10 cellular contexts compared by ENCODE assay signal in genomic region chr12:6763380-6763779, GRCh38. TPM values are rescaled to one million over a fixed set of nuclear protein-coding genes. Genes with fewer than 3 reads are reported as not detected.
DNase-seq lines count a peak whose midpoint lies in the region; ATAC-seq and TF ChIP-seq lines count a peak whose summit lies in the region.
"Had no signal": no experiment of that assay in that cellular context is flagged by ENCODE, and none has a peak within 500 bp of the region (broad histone marks: within the 10 kb centered on the region; RNA-seq: fewer than 3 reads in every experiment).

No MANE protein-coding gene starts in this region.

- intact Hi-C loops in colonic mucosa (cut with DNase I), result no loop called here

- H3K4me1 ChIP-seq in colonic mucosa (peaks cover 15% of the 10 kb centered on the region), muscle layer of colon (ENCODE audit: insufficient read depth, low read length) (peaks cover 33% of the 10 kb centered on the region), upper lobe of left lung (peaks cover 36 to 40% (median 38%) of the 10 kb centered on the region in 4 donors)

- no peaks in the 10 kb centered on the region for H3K9me3 ChIP-seq in colonic mucosa
- H3K9me3 ChIP-seq in muscle layer of colon (ENCODE audit: low read length), result no peaks in the 10 kb centered on the region
- no peaks in the 10 kb centered on the region for H3K9me3 ChIP-seq in upper lobe of left lung

- DNase-seq in NCI-H510A treated with DMSO at 0.1 percent for 48 hours (lab: John Stamatoyannopoulos, UW), result peak; percentile 39
- DNase-seq in NCI-H510A (lab: John Stamatoyannopoulos, UW), result no peak
- DNase-seq in colonic mucosa, result no peak
- DNase-seq in upper lobe of left lung, result no peak
- DNase-seq in islet precursor cell, result no peak
- DNase-seq: activated naive CD8-positive, alpha-beta T cell treated with anti-CD3 and anti-CD28 coated beads, Interleukin-2, amount 10 ng/mL, durations not matched to agents 7 days and 5 days; NCI-H345 had no signal

- no peaks in the 10 kb centered on the region for H3K27me3 ChIP-seq in colonic mucosa
- H3K27me3 ChIP-seq in muscle layer of colon (ENCODE audit: control insufficient read depth in 1 of 2, insufficient read depth in 2 of 2, low read length in 2 of 2), result no peaks in the 10 kb centered on the region
- no peaks in the 10 kb centered on the region for H3K27me3 ChIP-seq in upper lobe of left lung

- H3K36me3 ChIP-seq in colonic mucosa (no peaks in the 10 kb centered on the region), muscle layer of colon (ENCODE audit: insufficient read depth, low read length) (no peaks in the 10 kb centered on the region), upper lobe of left lung (no peaks in the 10 kb centered on the region)

- peak overlapping the region; percentile 83 for H3K27ac ChIP-seq in colonic mucosa
- peak overlapping the region; percentile 79 for H3K27ac ChIP-seq in muscle layer of colon (ENCODE audit: low read depth, low read length)
- H3K27ac ChIP-seq in upper lobe of left lung, result peak overlapping the region; percentile 85 to 99 (median 86)

- no peak for TF ChIP-seq POLR2A in upper lobe of left lung (IDR thresholded peaks at IDR 0.05)

- ATAC-seq in upper lobe of left lung (ENCODE audit: low FRiP score in 2 of 2), result no peak
- ATAC-seq in HG03159 (IDR thresholded peaks at IDR 0.05; ENCODE audit: unreplicated experiment), result no peak
- ATAC-seq in GM19351 (IDR thresholded peaks at IDR 0.05; ENCODE audit: unreplicated experiment), result no peak

- H3K4me3 ChIP-seq in colonic mucosa (no peak overlapping the region), muscle layer of colon (ENCODE audit: low read depth in 1 of 2, low read length in 2 of 2) (peak overlapping the region in 1 of 2 donors; percentile 58), upper lobe of left lung (peak overlapping the region in 2 of 4 donors; percentile 26 to 29)

- no peak for TF ChIP-seq EP300 in upper lobe of left lung (IDR thresholded peaks at IDR 0.05)

- WGBS in upper lobe of left lung, 2 donors, result 70 to 72% methylated on average over 4 of the region's 4 CpGs

- H3K9ac ChIP-seq in colonic mucosa (ENCODE audit: low read depth in 2 of 2, low read length in 2 of 2), result peak overlapping the region in 1 of 2 donors; percentile 7
- peak overlapping the region; percentile 62 for H3K9ac ChIP-seq in muscle layer of colon (ENCODE audit: low read length)

- TF ChIP-seq CTCF in colonic mucosa (IDR thresholded peaks at IDR 0.05) (no peak), upper lobe of left lung (IDR thresholded peaks at IDR 0.05) (no peak)

RNA-seq across cellular contexts. Expression of gene PTMS, which starts 2.8 kb away (rescaled TPM):
- 100 to 1,000 TPM; 169 to 182 TPM for total RNA-seq in colonic mucosa
- 100 to 1,000 TPM; 142 to 463 (median 224) TPM for total RNA-seq in upper lobe of left lung

RNA-seq across cellular contexts. Expression of gene LAG3, which starts 8.9 kb away (rescaled TPM):
- total RNA-seq in colonic mucosa (1 to 10 TPM; 1.0 to 1.2 TPM), upper lobe of left lung (1 to 10 TPM in 4 of 6 donors, under 1 TPM in 2; 0.46 to 2.6 (median 1.5) TPM)

RNA-seq across cellular contexts. Expression of gene MLF2, which starts 10.4 kb away (rescaled TPM):
- total RNA-seq in colonic mucosa, result 100 to 1,000 TPM; 199 to 212 TPM
- 100 to 1,000 TPM; 136 to 221 (median 144) TPM for total RNA-seq in upper lobe of left lung

RNA-seq across cellular contexts. Expression of gene CD4, which starts 25.9 kb away (rescaled TPM):
- total RNA-seq in colonic mucosa (10 to 100 TPM in 1 of 2 donors, 1 to 10 TPM in 1; 6.2 to 13.4 TPM), upper lobe of left lung (10 to 100 TPM; 10.5 to 86.6 (median 35.6) TPM)

RNA-seq across cellular contexts. Expression of gene COPS7A, which starts 39.5 kb away (rescaled TPM):
- total RNA-seq in colonic mucosa (10 to 100 TPM; 33.3 to 47.6 TPM), upper lobe of left lung (10 to 100 TPM; 36.9 to 70.2 (median 63.0) TPM)
